Comparison of ENCODE assay signal across 21 cellular contexts in genomic region chr11:120647681-120648080, GRCh38.
DNase-seq lines count a peak whose midpoint lies in the region; ATAC-seq and TF ChIP-seq lines count a peak whose summit lies in the region.
"Had no signal": no experiment of that assay in that cellular context is flagged by ENCODE, and none has a peak within 500 bp of the region (broad histone marks: within the 10 kb centered on the region; RNA-seq: fewer than 3 reads in every experiment).

No MANE protein-coding gene starts in this region.

- peak; percentile 37 for DNase-seq in activated effector memory CD4-positive, alpha-beta T cell treated with anti-CD3 and anti-CD28 coated beads, Interleukin-2, amount 50 U/mL, for 16 hours
- DNase-seq in activated effector memory CD4-positive, alpha-beta T cell treated with Interleukin-2 at 50 U/mL for 16 hours: no peak
- DNase-seq in posterior vena cava (ENCODE audit: low spot score) (peak; percentile 75), DMS153 (lab: John Stamatoyannopoulos, UW) (no peak)
- DNase-seq in activated T-cell treated with anti-CD3 and anti-CD28 coated beads, Interleukin-2, amount 50 U/mL, for 48 hours: no peak
- DNase-seq: 8988T; ACHN; AML-193; BE2C; Calu3; CD4-positive, alpha-beta memory T cell; COR-L47; DND-41; GM23248; H7; HCEC 1CT had no signal

- peak overlapping the region; percentile 86 for H3K27ac ChIP-seq in 22Rv1
- peak overlapping the region; percentile 85; the same call in 1 of the 2 replicates for H3K27ac ChIP-seq in VCaP
- H3K27ac ChIP-seq: A549; BLaER1 treated with 17β-estradiol and CSF1 and Interleukin-3, amounts not matched to agents 10 nM and 100 nM; GM23248 had no signal

- TF ChIP-seq CTCF in 22Rv1 (IDR thresholded peaks at IDR 0.05) (no peak), VCaP (conservative IDR thresholded peaks at IDR 0.05) (no peak)

- ATAC-seq in GM18909 (IDR thresholded peaks at IDR 0.05; ENCODE audit: poor library complexity, unreplicated experiment): no peak
- ATAC-seq: A549 had no signal

- intact Hi-C loops in posterior vena cava (cut with DNase I): loop anchor here in 1 of 2 donors (10.0 kb wide), 1 partner anchor 1793 kb away; no protein-coding TSS in a partner anchor

Comparison
In these comparisons a context has a peak if more than half of its experiments do, and no peak if none do; other contexts are left out.
1. DNase-seq: peak in activated effector memory CD4-positive, alpha-beta T cell treated with anti-CD3 and anti-CD28 coated beads, Interleukin-2, amount 50 U/mL, for 16 hours (single experiment) and posterior vena cava (single experiment); none in activated effector memory CD4-positive, alpha-beta T cell treated with Interleukin-2 at 50 U/mL for 16 hours (single experiment), DMS153 (single experiment) and activated T-cell treated with anti-CD3 and anti-CD28 coated beads, Interleukin-2, amount 50 U/mL, for 48 hours (0 of 2).